In genomic region chr7:157270060-157270444, GRCh38 we compare ENCODE assay signal across 23 cellular contexts.
A peak's percentile ranks its signal among the peaks of the same experiment; 100 is the strongest.
DNase-seq lines count a peak whose midpoint lies in the region; ATAC-seq lines count a peak whose summit lies in the region.
"Had no signal": no experiment of that assay in that cellular context is flagged by ENCODE, and none has a peak within 500 bp of the region (broad histone marks: within the 10 kb centered on the region; RNA-seq: fewer than 3 reads in every experiment).

No MANE protein-coding gene starts in this region.

- DNase-seq in activated T-cell treated with anti-CD3 and anti-CD28 coated beads, Interleukin-2, amount 50 U/mL, for 24 hours = no peak
- DNase-seq in activated T-cell treated with anti-CD3 and anti-CD28 coated beads, Interleukin-2, amount 50 U/mL, for 72 hours = no peak
- no peak for DNase-seq in T-helper 17 cell
- no peak for DNase-seq in memory B cell (ENCODE audit: low spot score in 2 of 2)
- no peak for DNase-seq in HPDE6-E6E7 (ENCODE audit: extremely low spot score)
- DNase-seq in stimulated activated CD4-positive, alpha-beta T cell treated with anti-CD3 and anti-CD28 coated beads, Interleukin-15, amount 100 ng/mL, for 24 hours = no peak
- DNase-seq: activated CD4-positive, CD25-positive, alpha-beta regulatory T cell treated with anti-CD3 and anti-CD28 coated beads, Interleukin-2, amount 50 U/mL, for 72 hours; activated naive CD4-positive, alpha-beta T cell; foreskin fibroblast; islet precursor cell; mesenchymal stem cell; NCI-H1105 treated with DMSO at 0.1 percent for 48 hours; NCI-H187 treated with DMSO at 0.1 percent for 48 hours; NCI-H2171; RPMI8226; stimulated activated CD4-positive, alpha-beta T cell treated with anti-CD3 and anti-CD28 coated beads, Interleukin-2, amount 100 ng/mL, for 24 hours; transverse colon had no signal

- no peaks in the 10 kb centered on the region for H3K9me3 Mint-ChIP-seq in activated T-cell treated with anti-CD3 and anti-CD28 coated beads, Interleukin-2, amount 50 U/mL, for 24 hours
- no peaks in the 10 kb centered on the region for H3K9me3 Mint-ChIP-seq in activated T-cell treated with anti-CD3 and anti-CD28 coated beads, Interleukin-2, amount 50 U/mL, for 72 hours
- no peaks in the 10 kb centered on the region for H3K9me3 Mint-ChIP-seq in memory B cell
- H3K9me3 Mint-ChIP-seq: dendritic cell treated with granulocyte-macrophage colony-stimulating factor and Interleukin-4, amounts not matched to agents 40 ng/mL and 50 ng/mL, for 4 days had no signal

- H3K27me3 Mint-ChIP-seq in activated T-cell treated with anti-CD3 and anti-CD28 coated beads, Interleukin-2, amount 50 U/mL, for 24 hours = no peaks in the 10 kb centered on the region
- H3K27me3 Mint-ChIP-seq in activated T-cell treated with anti-CD3 and anti-CD28 coated beads, Interleukin-2, amount 50 U/mL, for 72 hours (ENCODE audit: low read depth) = no peaks in the 10 kb centered on the region
- H3K27me3 Mint-ChIP-seq in T-helper 17 cell (no peaks in the 10 kb centered on the region), memory B cell (no peaks in the 10 kb centered on the region)
- H3K27me3 Mint-ChIP-seq: dendritic cell treated with granulocyte-macrophage colony-stimulating factor and Interleukin-4, amounts not matched to agents 40 ng/mL and 50 ng/mL, for 4 days had no signal

- ATAC-seq in activated T-cell treated with anti-CD3 and anti-CD28 coated beads, Interleukin-2, amount 50 U/mL, for 72 hours (replicated peaks in 1 of 2) = no peak
- ATAC-seq in T-helper 17 cell (peak; percentile 44), memory B cell (ENCODE audit: low read depth) (no peak), HG03378 (IDR thresholded peaks at IDR 0.05; ENCODE audit: unreplicated experiment) (no peak), GM19351 (IDR thresholded peaks at IDR 0.05; ENCODE audit: unreplicated experiment) (no peak)
- ATAC-seq: esophagus mucosa, left lung, pancreas had no signal

- peaks cover 15% of the 10 kb centered on the region for H3K4me1 Mint-ChIP-seq in activated T-cell treated with anti-CD3 and anti-CD28 coated beads, Interleukin-2, amount 50 U/mL, for 24 hours (ENCODE audit: low read depth)
- H3K4me1 Mint-ChIP-seq in activated T-cell treated with anti-CD3 and anti-CD28 coated beads, Interleukin-2, amount 50 U/mL, for 72 hours (ENCODE audit: low read depth) = no peaks in the 10 kb centered on the region
- peaks cover 38% of the 10 kb centered on the region for H3K4me1 Mint-ChIP-seq in T-helper 17 cell
- peaks cover 5% of the 10 kb centered on the region for H3K4me1 Mint-ChIP-seq in memory B cell

- no peaks in the 10 kb centered on the region for H3K9me3 ChIP-seq in T-helper 17 cell (ENCODE audit: control insufficient read depth, low read length, poor library complexity, severe bottlenecking)
- H3K9me3 ChIP-seq: left lung, pancreas, transverse colon had no signal

- H3K4me3 Mint-ChIP-seq in activated T-cell treated with anti-CD3 and anti-CD28 coated beads, Interleukin-2, amount 50 U/mL, for 24 hours = no peak overlapping the region
- no peak overlapping the region for H3K4me3 Mint-ChIP-seq in activated T-cell treated with anti-CD3 and anti-CD28 coated beads, Interleukin-2, amount 50 U/mL, for 72 hours
- H3K4me3 Mint-ChIP-seq in T-helper 17 cell (peak overlapping the region; percentile 81), memory B cell (no peak overlapping the region)
- H3K4me3 Mint-ChIP-seq: dendritic cell treated with granulocyte-macrophage colony-stimulating factor and Interleukin-4, amounts not matched to agents 40 ng/mL and 50 ng/mL, for 4 days had no signal

- peak overlapping the region; percentile 26 for H3K27ac Mint-ChIP-seq in activated T-cell treated with anti-CD3 and anti-CD28 coated beads, Interleukin-2, amount 50 U/mL, for 24 hours
- no peak overlapping the region for H3K27ac Mint-ChIP-seq in activated T-cell treated with anti-CD3 and anti-CD28 coated beads, Interleukin-2, amount 50 U/mL, for 72 hours
- H3K27ac Mint-ChIP-seq in T-helper 17 cell (peak overlapping the region; percentile 94), memory B cell (peak overlapping the region; percentile 15)
- H3K27ac Mint-ChIP-seq: dendritic cell treated with granulocyte-macrophage colony-stimulating factor and Interleukin-4, amounts not matched to agents 40 ng/mL and 50 ng/mL, for 4 days had no signal

- peaks cover 66% of the 10 kb centered on the region for H3K36me3 Mint-ChIP-seq in activated T-cell treated with anti-CD3 and anti-CD28 coated beads, Interleukin-2, amount 50 U/mL, for 24 hours (ENCODE audit: low read depth)
- H3K36me3 Mint-ChIP-seq in activated T-cell treated with anti-CD3 and anti-CD28 coated beads, Interleukin-2, amount 50 U/mL, for 72 hours (ENCODE audit: insufficient read depth in 2 of 2) = peaks cover 3 to 12% of the 10 kb centered on the region in 2 donors
- H3K36me3 Mint-ChIP-seq in T-helper 17 cell (ENCODE audit: low read depth) = peaks cover 4% of the 10 kb centered on the region
- H3K36me3 Mint-ChIP-seq in memory B cell = peaks cover 9% of the 10 kb centered on the region
